Comparison of ENCODE assay signal across 8 cellular contexts in the genomic region with DNA sequence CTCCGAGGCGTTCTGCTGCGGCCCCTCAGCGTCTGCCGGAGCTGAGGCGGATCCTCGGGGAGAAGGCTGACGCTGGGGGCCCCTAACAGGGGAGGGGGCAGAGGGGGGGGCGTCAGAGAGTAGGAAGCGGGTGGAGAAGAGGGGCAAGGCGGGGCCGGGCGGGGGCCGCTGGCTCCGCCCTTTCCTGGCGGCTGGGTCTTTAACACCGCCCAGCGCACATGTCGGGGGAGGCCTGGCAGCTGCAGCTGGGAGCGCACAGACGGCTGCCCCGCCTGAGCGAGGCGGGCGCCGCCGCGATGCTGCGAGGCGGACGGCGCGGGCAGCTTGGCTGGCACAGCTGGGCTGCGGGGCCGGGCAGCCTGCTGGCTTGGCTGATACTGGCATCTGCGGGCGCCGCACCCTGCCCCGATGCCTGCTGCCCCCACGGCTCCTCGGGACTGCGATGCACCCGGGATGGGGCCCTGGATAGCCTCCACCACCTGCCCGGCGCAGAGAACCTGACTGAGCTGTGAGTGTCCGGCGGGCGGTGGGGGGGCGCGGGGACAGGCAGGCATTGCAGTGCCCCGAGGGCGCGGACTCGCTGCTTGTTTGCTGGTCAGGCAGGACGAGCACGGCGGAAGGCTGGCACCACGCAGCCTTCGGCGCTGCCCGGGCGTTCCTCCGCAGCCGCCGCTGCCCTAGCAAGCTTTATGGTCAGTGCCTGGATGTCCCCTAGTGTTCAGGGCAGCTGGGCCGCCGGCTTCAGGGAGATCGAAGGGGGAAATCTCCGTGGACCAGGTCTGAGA. TPM values are rescaled to one million over a fixed set of nuclear protein-coding genes. Genes with fewer than 3 reads are reported as not detected.
DNase-seq lines count a peak whose midpoint lies in the region; ATAC-seq and TF ChIP-seq lines count a peak whose summit lies in the region.

A gene (plus strand): TSS at position 227 of the 785 bp plus-strand sequence. CDS start 70 bp downstream, at position 297.

- no peaks in the 10 kb centered on the region for H3K9me3 ChIP-seq in MG63

- intact Hi-C loops in T-helper 2 cell treated with Interferon-gamma antibody and Interleukin-4, amounts not matched to agents 100 ng/mL and 5 ng/mL, for 36 hours (cut with micrococcal nuclease): loop anchor here (1.0 kb wide), 4 partner anchors 31 to 135 kb away; a partner anchor contains a TSS

- no peak for TF ChIP-seq CTCF in astrocyte of the spinal cord (IDR thresholded peaks at IDR 0.05; ENCODE audit: low read depth, low read length)

- ATAC-seq in GM19023 (IDR thresholded peaks at IDR 0.05; ENCODE audit: unreplicated experiment): no peak
- no peak for ATAC-seq in HG02885 (IDR thresholded peaks at IDR 0.05; ENCODE audit: poor library complexity, unreplicated experiment)

- DNase-seq in DMS79 treated with DMSO at 0.1 percent for 48 hours (lab: John Stamatoyannopoulos, UW) (peak; percentile 69), MG63 (peak; percentile 67), astrocyte of the spinal cord (ENCODE audit: low read depth, low spot score) (no peak), iPS-NIHi7 (ENCODE audit: extremely low spot score) (peak; percentile 83)
- peak; percentile 49 for DNase-seq in stimulated activated CD4-positive, alpha-beta T cell treated with anti-CD3 and anti-CD28 coated beads, Interleukin-2, amount 100 ng/mL, for 4 hours (ENCODE audit: low read depth)

- H3K27me3 ChIP-seq in MG63: peaks cover 32% of the 10 kb centered on the region

- H3K4me3 ChIP-seq in MG63 (peak within 1 kb of the TSS; percentile 34), astrocyte of the spinal cord (ENCODE audit: low read depth, low read length) (peak within 1 kb of the TSS; percentile 23)

- H3K36me3 ChIP-seq in MG63: no peaks in the 10 kb centered on the region

- in situ Hi-C loops in astrocyte of the spinal cord (cut with HindIII; ENCODE audit: low sequenced_read_pairs): no loop called here

RNA-seq across cellular contexts. Expression of the gene that starts here (rescaled TPM):
- total RNA-seq in MG63 (2014; rRNA removed; shearing (Covaris generic); ENCODE audit: low replicate concordance): not detected in 2 replicates
- 12.7 and 13.4 TPM in 2 replicates for total RNA-seq in T-helper 2 cell treated with Interferon-gamma antibody and Interleukin-4, amounts not matched to agents 100 ng/mL and 5 ng/mL, for 36 hours

Comparison
In these comparisons a context has a peak if more than half of its experiments do, and no peak if none do; other contexts are left out.
1. RNA of the gene that starts here (total RNA-seq): 12.7 to 13.4 TPM in T-helper 2 cell treated with Interferon-gamma antibody and Interleukin-4, amounts not matched to agents 100 ng/mL and 5 ng/mL, for 36 hours; not detected in MG63; every median in the first group is over 10 times any median in the second.
2. Peak in DNase-seq and H3K4me3 ChIP-seq in MG63; RNA of the gene not detected or under 1 TPM.